ENCODE assay signal across 8 cellular contexts in the genomic region with DNA sequence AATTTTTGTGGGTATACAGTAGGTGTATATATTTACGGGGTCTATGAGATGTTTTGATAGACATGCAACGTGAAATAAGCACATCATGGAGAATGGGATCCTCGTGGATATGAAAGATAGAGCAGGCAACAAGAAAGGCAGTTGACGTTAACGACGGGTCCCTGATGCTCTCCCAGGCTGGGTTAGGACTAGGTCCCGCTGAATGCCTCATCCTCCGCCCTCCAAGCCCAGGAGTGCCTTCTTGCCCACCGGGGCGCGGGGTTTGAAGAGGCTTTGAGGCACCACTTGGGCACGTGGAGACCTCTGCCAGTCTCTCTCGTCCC. TPM values are rescaled to one million over a fixed set of nuclear protein-coding genes. Genes with fewer than 3 reads are reported as not detected.
DNase-seq lines count a peak whose midpoint lies in the region; ATAC-seq and TF ChIP-seq lines count a peak whose summit lies in the region.

No MANE protein-coding gene starts in this region.

- peak overlapping the region; percentile 67 to 76 for H3K4me3 ChIP-seq in left lung

- peaks cover 28% of the 10 kb centered on the region for H3K4me1 Mint-ChIP-seq in CD4-positive, alpha-beta T cell (ENCODE audit: low read depth)
- peaks cover 16% of the 10 kb centered on the region for H3K4me1 Mint-ChIP-seq in activated naive CD8-positive, alpha-beta T cell treated with anti-CD3 and anti-CD28 coated beads, Interleukin-2, amount 10 ng/mL, durations not matched to agents 7 days and 5 days
- peaks cover 16% of the 10 kb centered on the region for H3K4me1 Mint-ChIP-seq in type B pancreatic cell (ENCODE audit: unreplicated experiment)

- H3K27ac ChIP-seq in CD4-positive, alpha-beta T cell (ENCODE audit: low read depth, low read length): no peak overlapping the region
- no peak overlapping the region for H3K27ac ChIP-seq in left lung

- CTCF ChIA-PET in CD4-positive, alpha-beta T cell (lab: Charles Lee): interaction anchor here (0.9 to 4.3 kb wide), 5 partner anchors 9 to 594 kb away, joined by 3 to 38 read pairs (median 3); no protein-coding TSS in a partner anchor

- peaks cover 11 to 21% of the 10 kb centered on the region in 2 donors for H3K4me1 ChIP-seq in left lung

- no peaks in the 10 kb centered on the region for H3K27me3 Mint-ChIP-seq in CD4-positive, alpha-beta T cell
- H3K27me3 Mint-ChIP-seq in activated naive CD8-positive, alpha-beta T cell treated with anti-CD3 and anti-CD28 coated beads, Interleukin-2, amount 10 ng/mL, durations not matched to agents 7 days and 5 days: peaks cover 2% of the 10 kb centered on the region
- no peaks in the 10 kb centered on the region for H3K27me3 Mint-ChIP-seq in type B pancreatic cell

- H3K4me3 Mint-ChIP-seq in CD4-positive, alpha-beta T cell: peak overlapping the region; percentile 86
- peak overlapping the region; percentile 90 for H3K4me3 Mint-ChIP-seq in activated naive CD8-positive, alpha-beta T cell treated with anti-CD3 and anti-CD28 coated beads, Interleukin-2, amount 10 ng/mL, durations not matched to agents 7 days and 5 days
- peak overlapping the region; percentile 91 for H3K4me3 Mint-ChIP-seq in type B pancreatic cell

- H3K27me3 ChIP-seq in CD4-positive, alpha-beta T cell (ENCODE audit: control insufficient read depth, insufficient read depth, low read length): no peaks in the 10 kb centered on the region
- H3K27me3 ChIP-seq in left lung: peaks cover 0 to 22% of the 10 kb centered on the region in 2 donors

- no peak for TF ChIP-seq CTCF in CD4-positive, alpha-beta T cell (IDR thresholded peaks at IDR 0.05)
- TF ChIP-seq CTCF in left lung (IDR thresholded peaks at IDR 0.05) (no peak), type B pancreatic cell (conservative IDR thresholded peaks at IDR 0.05) (no peak)

- peak; percentile 11 for ATAC-seq in CD4-positive, alpha-beta T cell (ENCODE audit: poor library complexity)
- peak; percentile 9 for ATAC-seq in HG02763 (IDR thresholded peaks at IDR 0.05; ENCODE audit: unreplicated experiment)
- ATAC-seq in activated naive CD8-positive, alpha-beta T cell treated with anti-CD3 and anti-CD28 coated beads, Interleukin-2, amount 10 ng/mL, durations not matched to agents 7 days and 5 days (ENCODE audit: low read depth): peak; percentile 25
- peak; percentile 33 for ATAC-seq in left lung

- no peaks in the 10 kb centered on the region for H3K36me3 ChIP-seq in left lung

- H3K27ac Mint-ChIP-seq in CD4-positive, alpha-beta T cell: peak overlapping the region; percentile 80
- H3K27ac Mint-ChIP-seq in activated naive CD8-positive, alpha-beta T cell treated with anti-CD3 and anti-CD28 coated beads, Interleukin-2, amount 10 ng/mL, durations not matched to agents 7 days and 5 days: peak overlapping the region; percentile 79
- peak overlapping the region; percentile 72 for H3K27ac Mint-ChIP-seq in type B pancreatic cell

- POLR2A ChIA-PET in CD4-positive, alpha-beta T cell (lab: Charles Lee): interaction anchor here (0.7 to 2.3 kb wide), 5 partner anchors 9 to 111 kb away, joined by 3 to 28 read pairs (median 5); partner anchors contain the start of gene ZFP90
- POLR2A ChIA-PET in activated naive CD8-positive, alpha-beta T cell treated with anti-CD3 and anti-CD28 coated beads, Interleukin-2, amount 10 ng/mL, durations not matched to agents 7 days and 5 days (lab: Charles Lee): interaction anchor here (0.7 to 1.7 kb wide), 4 partner anchors 10 to 65 kb away, joined by 3 to 16 read pairs (median 4); partner anchors contain the start of gene ZFP90

- H3K9me3 Mint-ChIP-seq in CD4-positive, alpha-beta T cell: no peaks in the 10 kb centered on the region
- H3K9me3 Mint-ChIP-seq in activated naive CD8-positive, alpha-beta T cell treated with anti-CD3 and anti-CD28 coated beads, Interleukin-2, amount 10 ng/mL, durations not matched to agents 7 days and 5 days: peaks cover 16% of the 10 kb centered on the region
- H3K9me3 Mint-ChIP-seq in type B pancreatic cell: peaks cover 11% of the 10 kb centered on the region

- H3K9me3 ChIP-seq in CD4-positive, alpha-beta T cell (ENCODE audit: control insufficient read depth, low read length): no peaks in the 10 kb centered on the region
- no peaks in the 10 kb centered on the region for H3K9me3 ChIP-seq in left lung

- intact Hi-C loops in CD4-positive, alpha-beta T cell (cut with DNase I, micrococcal nuclease): loop anchor here (2.0 kb wide), 3 partner anchors 63 to 313 kb away; partner anchors contain the start of gene TANGO6 (in 1 of the 2)
- intact Hi-C loops in left lung (cut with DNase I) (no loop called here), posterior cingulate gyrus (cut with DNase I) (loop anchor here (2.0 to 10.0 kb wide), 3 partner anchors 275 to 595 kb away; partner anchors contain the start of gene TANGO6)

- peaks cover 7% of the 10 kb centered on the region for H3K36me3 Mint-ChIP-seq in CD4-positive, alpha-beta T cell (ENCODE audit: low read depth)
- H3K36me3 Mint-ChIP-seq in activated naive CD8-positive, alpha-beta T cell treated with anti-CD3 and anti-CD28 coated beads, Interleukin-2, amount 10 ng/mL, durations not matched to agents 7 days and 5 days: peaks cover 18% of the 10 kb centered on the region
- peaks cover 16% of the 10 kb centered on the region for H3K36me3 Mint-ChIP-seq in type B pancreatic cell

- no peak for DNase-seq in CD4-positive, alpha-beta T cell
- no peak for DNase-seq in activated naive CD8-positive, alpha-beta T cell treated with anti-CD3 and anti-CD28 coated beads, Interleukin-2, amount 10 ng/mL, durations not matched to agents 7 days and 5 days
- DNase-seq in left lung (no peak), type B pancreatic cell (ENCODE audit: extremely low spot score, unreplicated experiment) (no peak), posterior cingulate gyrus (no peak), amniotic stem cell (lab: John Stamatoyannopoulos, UW) (no peak), COLO668 (lab: John Stamatoyannopoulos, UW; ENCODE audit: unreplicated experiment) (no peak)

RNA-seq across cellular contexts. Expression of gene ZFP90, which starts 9.5 kb away (rescaled TPM):
- 10 to 100 TPM; 23.3 to 24.3 TPM for total RNA-seq in CD4-positive, alpha-beta T cell
- total RNA-seq in activated naive CD8-positive, alpha-beta T cell treated with anti-CD3 and anti-CD28 coated beads, Interleukin-2, amount 10 ng/mL, durations not matched to agents 7 days and 5 days: 10 to 100 TPM; 53.5 to 54.2 TPM
- 10 to 100 TPM; 16.8 to 23.3 TPM for total RNA-seq in left lung
- total RNA-seq in type B pancreatic cell (ENCODE audit: low replicate concordance): 21.8 and 44.7 TPM in 2 replicates

Comparison
In these comparisons a context has a peak if more than half of its experiments do, and no peak if none do; other contexts are left out.
1. intact Hi-C loops: an anchor here in CD4-positive, alpha-beta T cell (2.0 kb wide) and posterior cingulate gyrus (2.0 to 10.0 kb wide); none called in left lung.